23 cellular contexts compared by ENCODE assay signal in the genomic region with DNA sequence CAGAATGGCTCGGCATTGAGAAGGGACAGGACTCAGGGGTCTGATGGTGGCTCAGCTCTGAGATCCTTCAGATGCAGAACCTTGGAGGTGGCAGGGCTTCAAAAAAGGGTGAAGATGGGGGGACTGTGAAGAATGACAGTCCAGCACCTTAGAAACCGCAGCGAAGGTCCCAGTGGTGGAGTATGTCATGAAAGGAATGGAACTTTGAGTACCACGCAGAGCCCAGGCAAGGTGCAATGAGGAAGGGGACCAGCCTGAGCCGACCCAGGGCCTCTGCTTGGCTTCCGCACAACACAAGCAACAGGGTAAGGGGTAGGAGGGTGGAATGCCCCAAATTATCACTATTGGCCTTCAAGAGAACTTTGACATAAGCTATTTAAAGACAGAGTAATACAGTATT.
"Had no signal": no experiment of that assay in that cellular context is flagged by ENCODE, and none has a peak within 500 bp of the region (broad histone marks: within the 10 kb centered on the region; RNA-seq: fewer than 3 reads in every experiment).

No MANE protein-coding gene starts in this region.

- H3K27me3 ChIP-seq: SJSA1 had no signal

- H3K4me3 ChIP-seq: K562, SJSA1, SK-N-MC had no signal

- DNase-seq: Kasumi-1, MM.1S, NCI-H1092 treated with DMSO at 0.1 percent for 48 hours, NCI-H1436, NCI-H187, NCI-H2029, NCI-H2081 treated with DMSO at 0.1 percent for 48 hours, NCI-H2171, NCI-H226, NCI-H446, NCI-H510A, NCI-H524 treated with DMSO at 0.1 percent for 48 hours, NCI-H69, NCI-H774, Right ventricle myocardium superior, RPMI8226, SIG-M5 had no signal

- H3K27me3 Mint-ChIP-seq: IgD-negative memory B cell had no signal

- H3K4me1 ChIP-seq: SJSA1 had no signal

- FAIRE-seq: K562, RCC 7860 had no signal

- H3K9me3 Mint-ChIP-seq: IgD-negative memory B cell had no signal

- ATAC-seq: K562 had no signal

- H3K36me3 ChIP-seq: SJSA1 had no signal

- H3K9ac ChIP-seq: KMS-11 had no signal

- H3K4me2 ChIP-seq: KMS-11 had no signal

- H3K27ac ChIP-seq: KMS-11, SJSA1, SK-N-MC had no signal

- H3K4me3 Mint-ChIP-seq: IgD-negative memory B cell had no signal
